In genomic region chr19:45514376-45515051, GRCh38 we compare ENCODE assay signal across 1 cellular context.
TF ChIP-seq lines count a peak whose summit lies in the region.

No MANE protein-coding gene starts in this region.

TF ChIP-seq in HepG2, 621 proteins besides CTCF, POLR2A, EP300 and RAD21 (continued from another document and continues in another):
- TF ChIP-seq ZNF512B (CRISPR knock-in tag; IDR thresholded peaks at IDR 0.05; ENCODE audit: borderline replicate concordance) (no peak), SNRNP70 (IDR thresholded peaks at IDR 0.05; ENCODE audit: low read depth, low read length) (no peak), ATF3 (CRISPR knock-in tag; IDR thresholded peaks at IDR 0.05) (0 out of 2 replicates have a peak, but pooled peaks have one; percentile 23), ZBTB38 (CRISPR knock-in tag; IDR thresholded peaks at IDR 0.05) (no peak), ZNF597 (CRISPR knock-in tag; IDR thresholded peaks at IDR 0.05) (no peak), NFKBIZ (CRISPR knock-in tag; IDR thresholded peaks at IDR 0.05) (peak; percentile 54; the same call in 1 of the 2 replicates), KLF6 (CRISPR knock-in tag; IDR thresholded peaks at IDR 0.05) (no peak), NFKB2 (CRISPR knock-in tag; IDR thresholded peaks at IDR 0.05; ENCODE audit: borderline replicate concordance) (peak; percentile 80; the same call in 1 of the 2 replicates), SP1 (IDR thresholded peaks at IDR 0.05) (no peak), SP1 (CRISPR knock-in tag; IDR thresholded peaks at IDR 0.05) (peak; percentile 24; the same call in 1 of the 2 replicates), SATB2 (CRISPR knock-in tag; IDR thresholded peaks at IDR 0.05) (no peak), ZNF878 (CRISPR knock-in tag; IDR thresholded peaks at IDR 0.05) (peak; percentile 77; the same call in 1 of the 2 replicates), NFYB (CRISPR knock-in tag; IDR thresholded peaks at IDR 0.05) (no peak), ZC3H4 (CRISPR knock-in tag; IDR thresholded peaks at IDR 0.05; ENCODE audit: borderline replicate concordance) (no peak), ZNF609 (CRISPR knock-in tag; IDR thresholded peaks at IDR 0.05; ENCODE audit: borderline replicate concordance) (no peak), SNAPC4 (CRISPR knock-in tag; IDR thresholded peaks at IDR 0.05) (no peak), ELF3 (CRISPR knock-in tag; IDR thresholded peaks at IDR 0.05) (peak; percentile 53; the same call in 1 of the 2 replicates), ZNF720 (CRISPR knock-in tag; IDR thresholded peaks at IDR 0.05) (no peak), ZNF563 (CRISPR knock-in tag; IDR thresholded peaks at IDR 0.05) (peak; percentile 32; the same call in 1 of the 2 replicates), ZNF12 (CRISPR knock-in tag; IDR thresholded peaks at IDR 0.05) (0 out of 2 replicates have a peak, but pooled peaks have one; percentile 8), HNF4A (CRISPR knock-in tag; IDR thresholded peaks at IDR 0.05) (peak; percentile 94), SP5 (CRISPR knock-in tag; IDR thresholded peaks at IDR 0.05; ENCODE audit: borderline replicate concordance, low read depth) (peak; percentile 97), ZNF652 (CRISPR knock-in tag; IDR thresholded peaks at IDR 0.05; ENCODE audit: borderline replicate concordance, low read depth) (peak; percentile 92), RELA (CRISPR knock-in tag; IDR thresholded peaks at IDR 0.05) (no peak), NPAS2 (CRISPR knock-in tag; IDR thresholded peaks at IDR 0.05; ENCODE audit: borderline replicate concordance) (no peak), ZNF142 (CRISPR knock-in tag; IDR thresholded peaks at IDR 0.05) (peak; percentile 38; the same call in 1 of the 2 replicates), ZNF326 (CRISPR knock-in tag; IDR thresholded peaks at IDR 0.05; ENCODE audit: borderline replicate concordance) (no peak), ZBTB7B (CRISPR knock-in tag; IDR thresholded peaks at IDR 0.05) (peak; percentile 98), ARID4A (CRISPR knock-in tag; IDR thresholded peaks at IDR 0.05; ENCODE audit: borderline replicate concordance) (peak; percentile 54; the same call in 1 of the 2 replicates), TOE1 (CRISPR knock-in tag; IDR thresholded peaks at IDR 0.05) (no peak), SETDB1 (CRISPR knock-in tag; IDR thresholded peaks at IDR 0.05; ENCODE audit: borderline replicate concordance) (no peak)
